In the genomic region with DNA sequence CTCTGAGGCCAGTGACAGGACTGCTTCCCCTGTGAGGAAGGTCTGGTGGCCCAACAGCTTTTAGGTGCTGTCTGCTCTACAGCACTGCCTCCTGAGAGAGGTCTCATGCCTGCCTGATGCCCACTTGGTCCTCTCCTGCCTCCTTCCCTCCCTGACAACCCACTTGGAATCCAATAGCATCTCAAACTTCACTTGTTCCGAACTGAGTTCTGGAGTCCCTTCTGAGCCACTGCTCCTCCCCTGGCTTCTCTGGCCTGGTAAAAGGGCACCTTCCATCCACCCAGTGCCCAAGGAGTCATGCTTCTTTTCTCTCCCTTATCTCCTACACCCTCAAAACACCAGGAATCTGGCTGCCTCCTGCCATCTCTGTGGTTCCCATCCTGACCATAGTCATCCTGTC, we compare ENCODE assay signal across 1 cellular context.
TF ChIP-seq lines count a peak whose summit lies in the region.

No MANE protein-coding gene starts in this region.

TF ChIP-seq in WTC11, 78 proteins besides CTCF, POLR2A, EP300 and RAD21 (continued from another document):
- TF ChIP-seq ZNF512 (CRISPR knock-in tag; IDR thresholded peaks at IDR 0.05; ENCODE audit: borderline replicate concordance) (no peak), E2F1 (CRISPR knock-in tag; IDR thresholded peaks at IDR 0.05) (no peak), TEAD4 (CRISPR knock-in tag; IDR thresholded peaks at IDR 0.05) (no peak), ATF2 (CRISPR knock-in tag; IDR thresholded peaks at IDR 0.05; ENCODE audit: borderline replicate concordance, low read depth) (no peak), ZNF232 (CRISPR knock-in tag; IDR thresholded peaks at IDR 0.05) (no peak), EMX1 (CRISPR knock-in tag; IDR thresholded peaks at IDR 0.05) (no peak), PRDM15 (CRISPR knock-in tag; IDR thresholded peaks at IDR 0.05) (no peak), ZNF416 (CRISPR knock-in tag; IDR thresholded peaks at IDR 0.05) (no peak), SP1 (CRISPR knock-in tag; conservative IDR thresholded peaks at IDR 0.05) (no peak), TP53 (CRISPR knock-in tag; IDR thresholded peaks at IDR 0.05) (no peak), SMAD4 (CRISPR knock-in tag; IDR thresholded peaks at IDR 0.05) (no peak)
- TF ChIP-seq, protein P1, sequence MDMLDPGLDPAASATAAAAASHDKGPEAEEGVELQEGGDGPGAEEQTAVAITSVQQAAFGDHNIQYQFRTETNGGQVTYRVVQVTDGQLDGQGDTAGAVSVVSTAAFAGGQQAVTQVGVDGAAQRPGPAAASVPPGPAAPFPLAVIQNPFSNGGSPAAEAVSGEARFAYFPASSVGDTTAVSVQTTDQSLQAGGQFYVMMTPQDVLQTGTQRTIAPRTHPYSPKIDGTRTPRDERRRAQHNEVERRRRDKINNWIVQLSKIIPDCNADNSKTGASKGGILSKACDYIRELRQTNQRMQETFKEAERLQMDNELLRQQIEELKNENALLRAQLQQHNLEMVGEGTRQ (CRISPR knock-in tag; IDR thresholded peaks at IDR 0.05), result no peak
